Comparison of ENCODE assay signal across 17 cellular contexts in the genomic region with DNA sequence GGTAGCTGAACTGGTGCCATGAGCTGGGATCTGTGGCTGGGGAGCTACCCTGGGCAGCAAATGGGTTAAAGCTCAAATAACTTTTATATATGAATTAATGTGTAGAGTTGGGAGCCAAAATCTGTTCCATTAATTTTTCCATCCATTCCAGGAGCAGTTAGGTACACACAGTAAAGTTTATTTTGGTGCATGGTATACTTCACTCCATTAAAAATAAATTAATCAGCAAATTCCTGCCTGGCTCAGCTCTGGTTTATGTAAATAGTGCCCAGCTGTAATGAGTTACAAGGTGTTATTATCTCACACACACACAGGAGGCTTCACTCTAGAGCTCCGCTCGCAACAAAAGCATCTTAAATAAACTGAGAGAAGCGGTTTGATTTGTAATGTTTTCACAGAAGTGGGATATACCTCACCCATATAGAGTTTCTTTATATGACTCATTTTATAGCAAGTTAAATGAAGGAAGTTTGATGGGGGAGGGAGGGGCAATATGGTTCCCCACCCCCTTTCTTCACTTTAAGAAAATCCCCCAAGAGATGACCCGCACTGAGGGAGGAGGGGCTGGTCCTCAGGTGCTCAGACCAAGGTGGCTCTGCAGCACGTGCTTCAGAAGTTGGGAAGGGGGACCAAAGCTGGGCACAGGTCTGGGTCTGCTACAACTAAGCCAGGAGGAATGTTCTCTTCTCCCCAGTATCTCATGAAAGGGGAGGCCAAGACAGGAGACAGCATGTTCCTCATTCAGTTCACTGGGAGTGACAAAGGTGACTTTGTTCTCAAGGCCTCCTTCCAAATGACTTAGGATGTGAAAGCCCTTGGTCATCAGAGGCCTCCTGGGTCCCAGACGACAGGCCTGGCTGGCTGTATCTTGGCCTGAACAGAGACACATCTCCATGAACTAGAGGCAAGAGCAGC. TPM values are rescaled to one million over a fixed set of nuclear protein-coding genes. Genes with fewer than 3 reads are reported as not detected.
DNase-seq lines count a peak whose midpoint lies in the region; ATAC-seq, FAIRE-seq and TF ChIP-seq lines count a peak whose summit lies in the region.
"Had no signal": no experiment of that assay in that cellular context is flagged by ENCODE, and none has a peak within 500 bp of the region (broad histone marks: within the 10 kb centered on the region; RNA-seq: fewer than 3 reads in every experiment).

No MANE protein-coding gene starts in this region.

- no peak overlapping the region for H3K4me3 Mint-ChIP-seq in progenitor cell of endocrine pancreas (ENCODE audit: low read depth)
- H3K4me3 Mint-ChIP-seq in CD8-positive, alpha-beta T cell: no peak overlapping the region
- H3K4me3 Mint-ChIP-seq: neural crest cell had no signal

- intact Hi-C loops in CD8-positive, alpha-beta T cell (cut with DNase I, micrococcal nuclease): loop anchor here (10.0 kb wide), 3 partner anchors 158 to 582 kb away; a partner anchor contains a TSS

- H3K4me2 ChIP-seq in GM23248 (ENCODE audit: unreplicated experiment): no peak overlapping the region

- no peak for ATAC-seq in CD8-positive, alpha-beta T cell
- ATAC-seq: left ventricle myocardium superior had no signal

- 60% methylated on average over 6 of the region's 6 CpGs for WGBS in GM23248 (ENCODE audit: low coverage in 1 of 2, low lambda C conversion rate in 2 of 2, missing lambda C conversion rate in 2 of 2), 2 experiments

- H3K27me3 ChIP-seq in GM23248 (replicated peaks; ENCODE audit: insufficient read depth) (no peaks in the 10 kb centered on the region), bronchial epithelial cell (ENCODE audit: control insufficient read depth, insufficient read depth, low read length) (no peaks in the 10 kb centered on the region)
- H3K27me3 ChIP-seq in CD8-positive, alpha-beta T cell (ENCODE audit: insufficient read depth, low read length): no peaks in the 10 kb centered on the region

- in situ Hi-C loops in GM23248 (cut with MboI): loop anchor here (5.0 kb wide), 1 partner anchor 135 kb away; a partner anchor contains a TSS

- H4K20me1 ChIP-seq in GM23248 (ENCODE audit: insufficient read depth): no peaks in the 10 kb centered on the region

- peaks cover 55% of the 10 kb centered on the region for H3K4me1 ChIP-seq in GM23248 (ENCODE audit: insufficient read depth)
- peaks cover 4% of the 10 kb centered on the region for H3K4me1 ChIP-seq in CD8-positive, alpha-beta T cell (ENCODE audit: insufficient read depth, low read length)

- no peaks in the 10 kb centered on the region for H3K9me3 ChIP-seq in GM23248 (ENCODE audit: low read depth)
- H3K9me3 ChIP-seq in CD8-positive, alpha-beta T cell (ENCODE audit: low read length): no peaks in the 10 kb centered on the region

- FAIRE-seq in bronchial epithelial cell (lab: Jason Lieb, UNC): no peak
- FAIRE-seq: endometrium had no signal

- H3K9me2 ChIP-seq in GM23248 (ENCODE audit: insufficient read depth): no peaks in the 10 kb centered on the region

- H3K4me1 Mint-ChIP-seq in progenitor cell of endocrine pancreas (ENCODE audit: low read depth): peaks cover 17% of the 10 kb centered on the region
- peaks cover 4% of the 10 kb centered on the region for H3K4me1 Mint-ChIP-seq in CD8-positive, alpha-beta T cell (ENCODE audit: low read depth)

- peak overlapping the region; percentile 24; the same call in 1 of the 2 replicates for H3K27ac ChIP-seq in GM23248
- H3K27ac ChIP-seq in CD8-positive, alpha-beta T cell (ENCODE audit: low read depth, low read length): no peak overlapping the region

- no peak overlapping the region for H3K4me3 ChIP-seq in GM23248
- H3K4me3 ChIP-seq in bronchial epithelial cell (ENCODE audit: low read depth, low read length): no peak overlapping the region
- no peak overlapping the region for H3K4me3 ChIP-seq in CD8-positive, alpha-beta T cell (ENCODE audit: low read depth, low read length)

- POLR2A ChIA-PET in CD8-positive, alpha-beta T cell (lab: Charles Lee): interaction anchor here (1.9 kb wide), 1 partner anchor 25 kb away, joined by 7 read pairs; a partner anchor contains a TSS

- TF ChIP-seq CTCF in bronchial epithelial cell (IDR thresholded peaks at IDR 0.05; ENCODE audit: insufficient read depth, low read length, severe bottlenecking) (no peak), progenitor cell of endocrine pancreas (IDR thresholded peaks at IDR 0.05; ENCODE audit: unreplicated experiment) (no peak)
- TF ChIP-seq CTCF in CD8-positive, alpha-beta T cell (IDR thresholded peaks at IDR 0.05): no peak

- H3K36me3 ChIP-seq in GM23248 (ENCODE audit: low read depth) (no peaks in the 10 kb centered on the region), bronchial epithelial cell (ENCODE audit: control insufficient read depth, insufficient read depth, low read length) (peaks cover 5% of the 10 kb centered on the region)
- H3K36me3 ChIP-seq in CD8-positive, alpha-beta T cell (ENCODE audit: insufficient read depth, low read length): no peaks in the 10 kb centered on the region

- H3K9ac ChIP-seq in GM23248: 0 out of 2 replicates have a peak overlapping the region, but pooled peaks have one; percentile 32

- peaks cover 13% of the 10 kb centered on the region for H3K27me3 Mint-ChIP-seq in progenitor cell of endocrine pancreas
- no peaks in the 10 kb centered on the region for H3K27me3 Mint-ChIP-seq in CD8-positive, alpha-beta T cell (ENCODE audit: low read depth)

- CTCF ChIA-PET in CD8-positive, alpha-beta T cell (lab: Charles Lee): interaction anchor here (0.6 to 8.7 kb wide), 13 partner anchors 9 to 482 kb away, joined by 3 to 79 read pairs (median 6); a partner anchor contains a TSS

- no peaks in the 10 kb centered on the region for H3K79me2 ChIP-seq in GM23248 (ENCODE audit: insufficient read depth)

- peak overlapping the region; percentile 29 for H3K27ac Mint-ChIP-seq in progenitor cell of endocrine pancreas
- no peak overlapping the region for H3K27ac Mint-ChIP-seq in CD8-positive, alpha-beta T cell

- H3F3A ChIP-seq in GM23248 (ENCODE audit: insufficient read depth): peaks cover 39% of the 10 kb centered on the region

- DNase-seq in GM23248 (no peak), NCI-H69 (lab: John Stamatoyannopoulos, UW) (peak; percentile 93), bronchial epithelial cell (ENCODE audit: low read depth) (peak; percentile 78), progenitor cell of endocrine pancreas (ENCODE audit: low spot score, unreplicated experiment) (no peak), DMS114 treated with DMSO at 0.1 percent for 48 hours (lab: John Stamatoyannopoulos, UW; ENCODE audit: unreplicated experiment) (no peak)
- DNase-seq in CD8-positive, alpha-beta T cell: no peak
- DNase-seq in central memory CD4-positive, alpha-beta T cell: no peak
- DNase-seq: activated CD4-positive, alpha-beta T cell treated with anti-CD3 and anti-CD28 coated beads, Interleukin-2, amount 50 U/mL, for 48 hours; activated gamma-delta T cell; left ventricle myocardium superior; NCI-H1092 treated with DMSO at 0.1 percent for 48 hours; NCI-H524 treated with DMSO at 0.1 percent for 48 hours; Right ventricle myocardium superior; T-helper 9 cell had no signal

- H3K9me3 Mint-ChIP-seq in progenitor cell of endocrine pancreas (ENCODE audit: low read depth): no peaks in the 10 kb centered on the region
- no peaks in the 10 kb centered on the region for H3K9me3 Mint-ChIP-seq in CD8-positive, alpha-beta T cell
- H3K9me3 Mint-ChIP-seq: neural crest cell had no signal

- no peak overlapping the region for H2AFZ ChIP-seq in GM23248

- no peaks in the 10 kb centered on the region for H3K36me3 Mint-ChIP-seq in progenitor cell of endocrine pancreas (ENCODE audit: insufficient read depth)
- peaks cover 20% of the 10 kb centered on the region for H3K36me3 Mint-ChIP-seq in CD8-positive, alpha-beta T cell

RNA-seq across cellular contexts. Expression of a gene that starts 10.5 kb away (rescaled TPM):
- not detected in 2 replicates for total RNA-seq in GM23248 (2014; rRNA removed; shearing (Covaris generic))
- not detected in 2 replicates for polyA plus RNA-seq in GM23248 (2016; fragmentation: Nextera tagmentation; extraction: Ambion mirVana)
- 0.26 and 0.64 TPM in 2 replicates for total RNA-seq in bronchial epithelial cell
- total RNA-seq in progenitor cell of endocrine pancreas: not detected in 2 replicates
- total RNA-seq in CD8-positive, alpha-beta T cell: not detected
- total RNA-seq: cardiac septum, left ventricle myocardium superior, neural crest cell, Right ventricle myocardium superior had no signal

RNA-seq across cellular contexts. Expression of a gene that starts 18.1 kb away (rescaled TPM):
- total RNA-seq in GM23248 (2014; rRNA removed; shearing (Covaris generic)): 166 and 183 TPM in 2 replicates
- 245 and 247 TPM in 2 replicates for polyA plus RNA-seq in GM23248 (2016; fragmentation: Nextera tagmentation; extraction: Ambion mirVana)
- total RNA-seq in bronchial epithelial cell (226 and 370 TPM in 2 replicates), progenitor cell of endocrine pancreas (108 and 109 TPM in 2 replicates)
- total RNA-seq in CD8-positive, alpha-beta T cell: 10 to 100 TPM; 41.7 to 43.2 TPM

RNA-seq across cellular contexts. Expression of a gene that starts 24.8 kb away (rescaled TPM):
- 26.8 and 30.0 TPM in 2 replicates for total RNA-seq in GM23248 (2014; rRNA removed; shearing (Covaris generic))
- 81.7 and 85.3 TPM in 2 replicates for polyA plus RNA-seq in GM23248 (2016; fragmentation: Nextera tagmentation; extraction: Ambion mirVana)
- total RNA-seq in bronchial epithelial cell (5.0 and 6.9 TPM in 2 replicates), progenitor cell of endocrine pancreas (55.6 and 59.1 TPM in 2 replicates)
- total RNA-seq in CD8-positive, alpha-beta T cell: 10 to 100 TPM; 64.5 to 67.1 TPM

Comparison
In these comparisons a context has a peak if more than half of its experiments do, and no peak if none do; other contexts are left out.
1. DNase-seq: peak in NCI-H69 (single experiment) and bronchial epithelial cell (single experiment); none in GM23248 (single experiment), progenitor cell of endocrine pancreas (single experiment), CD8-positive, alpha-beta T cell (0 of 7), DMS114 treated with DMSO at 0.1 percent for 48 hours (single experiment) and central memory CD4-positive, alpha-beta T cell (single experiment).